In genomic region chr6:88251261-88251660, GRCh38 we compare ENCODE assay signal across 23 cellular contexts.
DNase-seq lines count a peak whose midpoint lies in the region; ATAC-seq, FAIRE-seq and TF ChIP-seq lines count a peak whose summit lies in the region.
"Had no signal": no experiment of that assay in that cellular context is flagged by ENCODE, and none has a peak within 500 bp of the region (broad histone marks: within the 10 kb centered on the region; RNA-seq: fewer than 3 reads in every experiment).

No MANE protein-coding gene starts in this region.

- H3K9me3 ChIP-seq in SJCRH30 (replicated peaks) (no peaks in the 10 kb centered on the region; the same call in 1 of the 2 replicates), kidney (ENCODE audit: control insufficient read depth in 1 of 2, low read length in 2 of 2) (no peaks in the 10 kb centered on the region)
- H3K9me3 ChIP-seq: A549, SK-N-SH had no signal

- H3K27me3 ChIP-seq in SJCRH30: no peaks in the 10 kb centered on the region

- no peak for FAIRE-seq in kidney (lab: Jason Lieb, UNC)
- FAIRE-seq: A549, D721Med, GM12878 had no signal

- no peak for ATAC-seq in GM19397 (IDR thresholded peaks at IDR 0.05; ENCODE audit: unreplicated experiment)
- ATAC-seq: A549, GM12878 had no signal

- peak overlapping the region; percentile 14; the same call in 1 of the 2 replicates for H3K4me3 ChIP-seq in SJCRH30
- no peak overlapping the region for H3K4me3 ChIP-seq in kidney (ENCODE audit: low read length in 2 of 2)
- H3K4me3 ChIP-seq: A549, GM12878, PC-9 had no signal

- no peak for TF ChIP-seq CTCF in kidney (IDR thresholded peaks at IDR 0.05; ENCODE audit: borderline replicate concordance, extremely low read depth, insufficient read depth)

- H3K9ac ChIP-seq in kidney (ENCODE audit: low read length in 2 of 2): no peak overlapping the region
- H3K9ac ChIP-seq: SK-N-SH had no signal

- intact Hi-C loops in kidney (cut with DNase I): no loop called here

- H3K36me3 ChIP-seq in SJCRH30 (no peaks in the 10 kb centered on the region), kidney (ENCODE audit: control insufficient read depth in 1 of 2, insufficient read depth in 2 of 2, low read length in 2 of 2) (no peaks in the 10 kb centered on the region)

- H3K27ac ChIP-seq in SJCRH30: peak overlapping the region; percentile 67
- no peak overlapping the region for H3K27ac ChIP-seq in kidney (ENCODE audit: low read depth in 2 of 2, low read length in 2 of 2)
- H3K27ac ChIP-seq: A549, PC-9, RWPE1 had no signal

- H3K4me1 ChIP-seq in SJCRH30: peaks cover 49% of the 10 kb centered on the region
- H3K4me1 ChIP-seq in kidney (ENCODE audit: control insufficient read depth in 1 of 2, insufficient read depth in 1 of 2, low read depth in 1 of 2, low read length in 2 of 2): no peaks in the 10 kb centered on the region
- H3K4me1 ChIP-seq: A549 had no signal

- DNase-seq in DMS 273 treated with DMSO at 0.1 percent for 48 hours (lab: John Stamatoyannopoulos, UW): peak; percentile 71
- peak; percentile 79 for DNase-seq in NCI-H1694 (lab: John Stamatoyannopoulos, UW)
- DNase-seq in NCI-H446 (lab: John Stamatoyannopoulos, UW): peak; percentile 27 to 75
- DNase-seq in SJCRH30: peak; percentile 86 to 94
- no peak for DNase-seq in hypothalamus (lab: John Stamatoyannopoulos, UW)
- DNase-seq in stimulated activated CD4-positive, alpha-beta T cell treated with anti-CD3 and anti-CD28 coated beads, Interleukin-4, amount 100 ng/mL, for 1 hour: no peak
- no peak for DNase-seq in kidney
- DNase-seq: DMS79 treated with DMSO at 0.1 percent for 48 hours, HCEC 1CT, KBM-7, MM.1S, NCI-H1048, NCI-H2107, NCI-H510A treated with DMSO at 0.1 percent for 48 hours, PC-9, SHP77 treated with DMSO at 0.1 percent for 48 hours, SK-N-SH, T-helper 2 cell had no signal

Comparison
In these comparisons a context has a peak if more than half of its experiments do, and no peak if none do; other contexts are left out.
1. DNase-seq: peak in DMS 273 treated with DMSO at 0.1 percent for 48 hours (single experiment), NCI-H1694 (single experiment), NCI-H446 (2 of 2) and SJCRH30 (2 of 2); none in hypothalamus (0 of 51), stimulated activated CD4-positive, alpha-beta T cell treated with anti-CD3 and anti-CD28 coated beads, Interleukin-4, amount 100 ng/mL, for 1 hour (single experiment) and kidney (single experiment).